ENCODE assay signal across 8 cellular contexts in genomic region chr2:28956415-28956826, GRCh38. TPM values are rescaled to one million over a fixed set of nuclear protein-coding genes. Genes with fewer than 3 reads are reported as not detected.
DNase-seq lines count a peak whose midpoint lies in the region; ATAC-seq and TF ChIP-seq lines count a peak whose summit lies in the region.

No MANE protein-coding gene starts in this region.

- H4K20me1 ChIP-seq in hepatocyte (ENCODE audit: insufficient read depth, poor library complexity, severe bottlenecking) = no peaks in the 10 kb centered on the region

- no peaks in the 10 kb centered on the region for H3K9me2 ChIP-seq in hepatocyte (replicated peaks; ENCODE audit: insufficient read depth)

- ATAC-seq in GM19023 (IDR thresholded peaks at IDR 0.05; ENCODE audit: unreplicated experiment) = no peak

- TF ChIP-seq CTCF in AG10803 (conservative IDR thresholded peaks at IDR 0.05; ENCODE audit: low read length) = peak; percentile 45
- TF ChIP-seq CTCF in hepatocyte (IDR thresholded peaks at IDR 0.05; ENCODE audit: poor library complexity) = no peak
- peak in 2 of 5 experiments; percentile 13 to 15 for TF ChIP-seq CTCF in tibial nerve (IDR thresholded peaks at IDR 0.05)

- in situ Hi-C loops in HAP-1 (cut with MboI; ENCODE audit: low sequenced_read_pairs) = loop anchor here (5.0 to 25.0 kb wide), 3 partner anchors 236 to 1106 kb away; partner anchors contain the start of gene ALK

- H3K27ac ChIP-seq in hepatocyte (no peak overlapping the region), tibial nerve (peak overlapping the region in 1 of 4 donors; percentile 9)

- no peak for TF ChIP-seq POLR2A in tibial nerve (IDR thresholded peaks at IDR 0.05)

- no peak overlapping the region for H2AFZ ChIP-seq in hepatocyte

- TF ChIP-seq EP300 in tibial nerve (IDR thresholded peaks at IDR 0.05) = no peak

- no peaks in the 10 kb centered on the region for H3K36me3 ChIP-seq in HAP-1 (replicated peaks)
- no peaks in the 10 kb centered on the region for H3K36me3 ChIP-seq in hepatocyte (replicated peaks; ENCODE audit: insufficient read depth, low read depth)
- H3K36me3 ChIP-seq in tibial nerve = no peaks in the 10 kb centered on the region

- DNase-seq in AG10803 (ENCODE audit: low read depth) (peak; percentile 11), HAP-1 (ENCODE audit: low spot score in 2 of 2) (peak; percentile 57 to 78), hepatocyte (ENCODE audit: low spot score) (peak; percentile 54), NCI-H1930 (lab: John Stamatoyannopoulos, UW) (no peak), tibial nerve (ENCODE audit: low spot score in 2 of 2) (no peak)
- DNase-seq in activated T-cell treated with anti-CD3 and anti-CD28 coated beads, Interleukin-2, amount 50 U/mL, for 48 hours = peak; percentile 51 to 63
- DNase-seq in stimulated activated CD8-positive, alpha-beta memory T cell treated with anti-CD3 and anti-CD28 coated beads, Interleukin-12 subunit alpha, Interleukin-12 subunit beta, amount 100 ng/mL, for 4 hours (ENCODE audit: low read depth) = peak; percentile 15

- H3K4me2 ChIP-seq in hepatocyte = peak overlapping the region; percentile 64

- H3K27me3 ChIP-seq in HAP-1 (ENCODE audit: low read depth) = no peaks in the 10 kb centered on the region
- no peaks in the 10 kb centered on the region for H3K27me3 ChIP-seq in hepatocyte
- H3K27me3 ChIP-seq in tibial nerve = no peaks in the 10 kb centered on the region

- H3K4me1 ChIP-seq in HAP-1 = peaks cover 52% of the 10 kb centered on the region
- peaks cover 4% of the 10 kb centered on the region for H3K4me1 ChIP-seq in hepatocyte (ENCODE audit: insufficient read depth)
- peaks cover 0 to 30% (median 18%) of the 10 kb centered on the region in 4 donors for H3K4me1 ChIP-seq in tibial nerve

- 32% methylated on average over 11 of the region's 11 CpGs for WGBS in hepatocyte (ENCODE audit: low lambda C conversion rate, missing lambda C conversion rate)
- WGBS in tibial nerve, 2 donors = 11 to 20% methylated on average over 11 of the region's 11 CpGs

- no peaks in the 10 kb centered on the region for H3K9me3 ChIP-seq in HAP-1
- no peaks in the 10 kb centered on the region for H3K9me3 ChIP-seq in hepatocyte (ENCODE audit: low read depth)
- H3K9me3 ChIP-seq in tibial nerve = no peaks in the 10 kb centered on the region

- H3K79me2 ChIP-seq in hepatocyte = no peaks in the 10 kb centered on the region

- H3K4me3 ChIP-seq in AG10803 (ENCODE audit: low read length) (no peak overlapping the region), HAP-1 (peak overlapping the region; percentile 3; the same call in 1 of the 2 replicates), hepatocyte (no peak overlapping the region), tibial nerve (peak overlapping the region in 1 of 4 donors; percentile 24)

RNA-seq across cellular contexts. Expression of gene TOGARAM2, which starts 24.7 kb away (rescaled TPM):
- 0.47 and 0.92 TPM in 2 replicates for total RNA-seq in hepatocyte
- polyA plus RNA-seq in hepatocyte = 1.3 and 2.1 TPM in 2 replicates
- 10 to 100 TPM in 3 of 4 donors, 1 to 10 TPM in 1; 6.0 to 35.0 (median 19.5) TPM for total RNA-seq in tibial nerve

Comparison
In these comparisons a context has a peak if more than half of its experiments do, and no peak if none do; other contexts are left out.
1. DNase-seq: peak in AG10803 (single experiment), HAP-1 (2 of 2), activated T-cell treated with anti-CD3 and anti-CD28 coated beads, Interleukin-2, amount 50 U/mL, for 48 hours (2 of 2), hepatocyte (single experiment) and stimulated activated CD8-positive, alpha-beta memory T cell treated with anti-CD3 and anti-CD28 coated beads, Interleukin-12 subunit alpha, Interleukin-12 subunit beta, amount 100 ng/mL, for 4 hours (single experiment); none in NCI-H1930 (0 of 2) and tibial nerve (0 of 2).